In genomic region chr10:67665491-67665890, GRCh38 we compare ENCODE assay signal across 12 cellular contexts. TPM values are rescaled to one million over a fixed set of nuclear protein-coding genes. Genes with fewer than 3 reads are reported as not detected.
DNase-seq lines count a peak whose midpoint lies in the region; ATAC-seq and TF ChIP-seq lines count a peak whose summit lies in the region.
"Had no signal": no experiment of that assay in that cellular context is flagged by ENCODE, and none has a peak within 500 bp of the region (broad histone marks: within the 10 kb centered on the region; RNA-seq: fewer than 3 reads in every experiment).

No MANE protein-coding gene starts in this region.

- no peaks in the 10 kb centered on the region for H3F3A ChIP-seq in GM23338 (replicated peaks; ENCODE audit: low read depth)

- H2AFZ ChIP-seq in GM23338 (no peak overlapping the region), parathyroid adenoma (peak overlapping the region; percentile 31)
- H2AFZ ChIP-seq: PC-9 had no signal

- H3K27ac ChIP-seq in GM23338 (ENCODE audit: low read depth) (no peak overlapping the region), parathyroid adenoma (no peak overlapping the region), ascending aorta (no peak overlapping the region)
- H3K27ac ChIP-seq: BLaER1, PC-9 had no signal

- no peak for TF ChIP-seq CTCF in GM23338 (conservative IDR thresholded peaks at IDR 0.05; ENCODE audit: low read depth in 2 of 2)
- no peak for TF ChIP-seq CTCF in parathyroid adenoma (IDR thresholded peaks at IDR 0.05)
- no peak for TF ChIP-seq CTCF in ascending aorta (IDR thresholded peaks at IDR 0.05)

- ATAC-seq in GM23338 (no peak; the same call in 2 of the 3 replicates), Right ventricle myocardium superior (ENCODE audit: poor library complexity) (peak; percentile 91), GM19397 (IDR thresholded peaks at IDR 0.05; ENCODE audit: unreplicated experiment) (no peak), GM18909 (IDR thresholded peaks at IDR 0.05; ENCODE audit: poor library complexity, unreplicated experiment) (no peak)

- no peak overlapping the region for H3K4me2 ChIP-seq in GM23338
- H3K4me2 ChIP-seq in parathyroid adenoma (ENCODE audit: low read length), result peak overlapping the region; percentile 47
- H3K4me2 ChIP-seq: BLaER1, PC-9 had no signal

- H3K4me3 ChIP-seq in GM23338 (no peak overlapping the region), parathyroid adenoma (ENCODE audit: low read depth, low read length) (no peak overlapping the region), ascending aorta (no peak overlapping the region)
- H3K4me3 ChIP-seq: BLaER1, PC-9 had no signal

- no peak overlapping the region for H3K4me3 Mint-ChIP-seq in GM23338

- H3K27me3 ChIP-seq in GM23338 (ENCODE audit: insufficient read depth), result no peaks in the 10 kb centered on the region
- no peaks in the 10 kb centered on the region for H3K27me3 ChIP-seq in parathyroid adenoma (ENCODE audit: control insufficient read depth, insufficient read depth, low read length)
- no peaks in the 10 kb centered on the region for H3K27me3 ChIP-seq in ascending aorta
- H3K27me3 ChIP-seq: BLaER1 had no signal

- DNase-seq in GM23338 (ENCODE audit: low spot score), result peak; percentile 19
- peak; percentile 83 for DNase-seq in SK-MEL-5 (ENCODE audit: low read depth, low spot score)
- no peak for DNase-seq in Right ventricle myocardium superior
- DNase-seq in DMS79 treated with DMSO at 0.1 percent for 48 hours (lab: John Stamatoyannopoulos, UW), result no peak
- no peak for DNase-seq in ascending aorta (ENCODE audit: low spot score in 2 of 2)
- DNase-seq: NCI-H1930; PC-9; stimulated activated CD4-positive, alpha-beta T cell treated with anti-CD3 and anti-CD28 coated beads, Interleukin-12 subunit alpha, Interleukin-12 subunit beta, amount 100 ng/mL, for 4 hours had no signal

- in situ Hi-C loops in SK-MEL-5 (cut with HindIII; ENCODE audit: low pct_unique_long_range_greater_than_20kb, low sequenced_read_pairs), result no loop called here

- H3K4me1 Mint-ChIP-seq in GM23338, result peaks cover 5% of the 10 kb centered on the region; the same call in 2 of the 3 replicates

- intact Hi-C loops in Right ventricle myocardium superior (cut with DNase I) (no loop called here), ascending aorta (cut with DNase I) (loop anchor here (5.0 kb wide), 1 partner anchor 97 kb away; no protein-coding TSS in a partner anchor)

- H3K9me3 ChIP-seq in parathyroid adenoma (ENCODE audit: control insufficient read depth, low read length) (no peaks in the 10 kb centered on the region), ascending aorta (no peaks in the 10 kb centered on the region)
- H3K9me3 ChIP-seq: BLaER1 had no signal

- H3K27me3 Mint-ChIP-seq in GM23338 (ENCODE audit: insufficient read depth, low read depth, poor library complexity), result no peaks in the 10 kb centered on the region

- no peaks in the 10 kb centered on the region; the same call in 1 of the 2 replicates for H3K4me1 ChIP-seq in GM23338 (ENCODE audit: insufficient read depth)
- peaks cover 7% of the 10 kb centered on the region for H3K4me1 ChIP-seq in parathyroid adenoma
- H3K4me1 ChIP-seq in ascending aorta, result no peaks in the 10 kb centered on the region
- H3K4me1 ChIP-seq: BLaER1 had no signal

- no peak overlapping the region for H3K9ac ChIP-seq in parathyroid adenoma
- H3K9ac ChIP-seq: BLaER1 had no signal

- no peaks in the 10 kb centered on the region for H3K9me2 ChIP-seq in GM23338 (ENCODE audit: insufficient read depth)

- no peaks in the 10 kb centered on the region for H4K20me1 ChIP-seq in GM23338 (replicated peaks; ENCODE audit: insufficient read depth)
- H4K20me1 ChIP-seq: BLaER1 had no signal

- no peaks in the 10 kb centered on the region for H3K9me3 Mint-ChIP-seq in GM23338

- H3K79me2 ChIP-seq in GM23338 (replicated peaks; ENCODE audit: insufficient read depth), result no peaks in the 10 kb centered on the region
- H3K79me2 ChIP-seq in parathyroid adenoma, result no peaks in the 10 kb centered on the region

- H3K36me3 Mint-ChIP-seq in GM23338 (ENCODE audit: low read depth), result no peaks in the 10 kb centered on the region

- peak overlapping the region; percentile 27; the same call in 1 of the 2 replicates for H3K27ac Mint-ChIP-seq in GM23338

- no peaks in the 10 kb centered on the region for H3K36me3 ChIP-seq in GM23338 (ENCODE audit: insufficient read depth)
- H3K36me3 ChIP-seq in parathyroid adenoma (ENCODE audit: control insufficient read depth, insufficient read depth, low read length), result no peaks in the 10 kb centered on the region
- no peaks in the 10 kb centered on the region for H3K36me3 ChIP-seq in ascending aorta
- H3K36me3 ChIP-seq: BLaER1 had no signal

TF ChIP-seq in GM23338, 12 proteins besides CTCF, POLR2A, EP300 and RAD21 (continues in another document):
- TF ChIP-seq NANOG (IDR thresholded peaks at IDR 0.05; ENCODE audit: borderline replicate concordance) (no peak), REST (IDR thresholded peaks at IDR 0.05; ENCODE audit: unreplicated experiment) (no peak), POLR2AphosphoS5 (IDR thresholded peaks at IDR 0.05; ENCODE audit: low read depth) (no peak), ZNF114 (CRISPR knock-in tag; IDR thresholded peaks at IDR 0.05) (no peak)

RNA-seq across cellular contexts. Expression of gene CTNNA3, which starts 30.5 kb away (rescaled TPM):
- 0.50 and 3.3 TPM in 2 replicates for total RNA-seq in GM23338 (2014; rRNA removed; shearing (Covaris generic))
- polyA plus RNA-seq in GM23338 (2016; fragmentation: Nextera tagmentation; extraction: Ambion mirVana), result 0.71 and 1.2 TPM in 2 replicates
- not detected in 2 replicates for total RNA-seq in SK-MEL-5 (2014; rRNA removed; shearing (Covaris generic))
- 0.15 TPM in 1 of 2 replicates, not detected in the other for polyA plus RNA-seq in SK-MEL-5 (2015; cell fraction: cytosol; rRNA removed)
- 0.36 TPM in 1 of 2 replicates, not detected in the other for polyA plus RNA-seq in SK-MEL-5 (2015; cell fraction: nucleus; rRNA removed)
- total RNA-seq in Right ventricle myocardium superior (129 TPM), ascending aorta (under 0.01 TPM)
- total RNA-seq: PC-9 had no signal

Comparison
In these comparisons a context has a peak if more than half of its experiments do, and no peak if none do; other contexts are left out.
1. DNase-seq: peak in GM23338 (single experiment) and SK-MEL-5 (single experiment); none in Right ventricle myocardium superior (single experiment), DMS79 treated with DMSO at 0.1 percent for 48 hours (single experiment) and ascending aorta (0 of 2).
2. RNA of gene CTNNA3, which starts 30.5 kb away (total RNA-seq): 129 TPM in Right ventricle myocardium superior (single experiment); 0.50 to 3.3 TPM in GM23338, not detected in SK-MEL-5 and under 0.01 TPM in ascending aorta (single experiment); every median in the first group is over 10 times any median in the second.